In genomic region chr6:31400467-31401289, GRCh38 we compare ENCODE assay signal across 1 cellular context.
TF ChIP-seq lines count a peak whose summit lies in the region.

No MANE protein-coding gene starts in this region.

TF ChIP-seq in SK-N-SH treated with all-trans-retinoic acid at 6 μM for 48 hours, 23 proteins besides CTCF, POLR2A, EP300 and RAD21 (continued from another document):
- TF ChIP-seq CSRNP3 (CRISPR knock-in tag; IDR thresholded peaks at IDR 0.05) (no peak), ESRRG (CRISPR knock-in tag; IDR thresholded peaks at IDR 0.05) (no peak)
